In the genomic region with DNA sequence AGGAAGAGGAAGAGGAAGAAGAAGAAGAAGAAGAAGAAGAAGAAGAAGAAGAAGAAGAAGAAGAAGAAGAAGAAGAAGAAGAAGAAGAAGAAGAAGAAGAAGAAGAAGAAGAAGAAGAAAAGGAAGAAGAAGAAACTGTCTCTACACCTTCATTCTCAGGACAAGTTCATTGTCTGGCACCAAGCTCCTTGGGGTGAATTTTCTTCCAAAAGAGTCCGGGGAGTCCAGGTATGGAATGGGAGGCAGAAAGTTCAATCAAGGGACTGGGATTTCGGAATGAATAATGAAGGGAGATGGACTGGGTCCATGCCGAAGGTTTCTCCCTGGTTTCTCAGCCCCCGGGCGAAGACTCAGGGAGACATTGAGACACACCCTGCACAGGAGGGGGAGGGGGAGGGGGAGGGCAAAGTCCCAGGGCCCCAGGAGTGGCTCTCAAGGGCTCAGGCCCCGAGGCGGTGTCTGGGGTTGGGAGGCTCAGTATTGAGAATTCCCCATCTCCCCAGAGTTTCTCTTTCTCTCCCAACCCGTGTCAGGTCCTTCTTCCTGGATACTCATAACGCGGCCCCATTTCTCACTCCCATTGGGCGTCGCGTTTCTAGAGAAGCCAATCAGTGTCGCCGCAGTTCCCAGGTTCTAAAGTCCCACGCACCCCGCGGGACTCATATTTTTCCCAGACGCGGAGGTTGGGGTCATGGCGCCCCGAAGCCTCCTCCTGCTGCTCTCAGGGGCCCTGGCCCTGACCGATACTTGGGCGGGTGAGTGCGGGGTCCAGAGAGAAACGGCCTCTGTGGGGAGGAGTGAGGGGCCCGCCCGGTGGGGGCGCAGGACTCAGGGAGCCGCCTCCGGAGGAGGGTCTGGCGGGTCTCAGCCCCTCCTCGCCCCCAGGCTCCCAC, we compare ENCODE assay signal across 8 cellular contexts. TPM values are rescaled to one million over a fixed set of nuclear protein-coding genes. Genes with fewer than 3 reads are reported as not detected.
DNase-seq lines count a peak whose midpoint lies in the region; ATAC-seq and TF ChIP-seq lines count a peak whose summit lies in the region.

A gene (plus strand): TSS at position 662 of the 893 bp plus-strand sequence. CDS start 30 bp downstream, at position 692.

- DNase-seq in AG08396 (ENCODE audit: low spot score) = peak; percentile 91
- DNase-seq in OCI-LY7 (ENCODE audit: low spot score) = peak; percentile 86
- peak; percentile 76 for DNase-seq in fibroblast of mammary gland (ENCODE audit: low read depth)
- peak; percentile 65 to 94 (median 86) for DNase-seq in naive thymus-derived CD8-positive, alpha-beta T cell
- DNase-seq in stimulated activated effector memory CD8-positive, alpha-beta T cell treated with anti-CD3 and anti-CD28 coated beads, Interleukin-12 subunit alpha, Interleukin-12 subunit beta, amount 100 ng/mL, for 72 hours (ENCODE audit: low spot score in 2 of 2) = peak; percentile 68 to 89

- TF ChIP-seq CTCF in OCI-LY7 (conservative IDR thresholded peaks at IDR 0.05; ENCODE audit: low read length) (0 out of 2 replicates have a peak, but pooled peaks have one; percentile 55), fibroblast of mammary gland (conservative IDR thresholded peaks at IDR 0.05; ENCODE audit: control insufficient read depth, insufficient read depth, low read depth, low read length) (no peak)

- intact Hi-C loops in OCI-LY7 (cut with micrococcal nuclease; ENCODE audit: unreplicated experiment) = no loop called here

- CTCF ChIA-PET in OCI-LY7 (lab: Charles Lee; ENCODE audit: unreplicated experiment) = no interaction called here

- H3K9me3 Mint-ChIP-seq in activated T-helper 17 cell treated with anti-CD3 and anti-CD28 coated beads, Interleukin-2, amount 50 U/mL, for 72 hours = no peaks in the 10 kb centered on the region
- H3K9me3 Mint-ChIP-seq in naive thymus-derived CD8-positive, alpha-beta T cell = no peaks in the 10 kb centered on the region
- H3K9me3 Mint-ChIP-seq in stimulated activated effector memory CD8-positive, alpha-beta T cell treated with anti-CD3 and anti-CD28 coated beads, Interleukin-12 subunit alpha, Interleukin-12 subunit beta, amount 100 ng/mL, for 72 hours = no peaks in the 10 kb centered on the region

- peaks cover 7% of the 10 kb centered on the region for H3K4me1 ChIP-seq in OCI-LY7 (ENCODE audit: insufficient read depth, low read length, poor library complexity, severe bottlenecking)

- H3K4me3 ChIP-seq in OCI-LY7 (ENCODE audit: low read depth, low read length, poor library complexity, severe bottlenecking) (peak within 1 kb of the TSS; percentile 99), fibroblast of mammary gland (ENCODE audit: control insufficient read depth, low read depth, low read length) (peak within 1 kb of the TSS; percentile 53)

- peak within 1 kb of the TSS; percentile 91 for H3K4me2 ChIP-seq in OCI-LY7 (ENCODE audit: low read length)

- POLR2A ChIA-PET in OCI-LY7 (lab: Charles Lee) = interaction anchor here (0.5 to 1.2 kb wide), 2 partner anchors 13 to 18 kb away, joined by 3 to 4 read pairs; no protein-coding TSS in a partner anchor
- POLR2A ChIA-PET in naive thymus-derived CD8-positive, alpha-beta T cell (lab: Charles Lee) = interaction anchor here (0.5 to 3.1 kb wide), 15 partner anchors 10 to 242 kb away, joined by 3 to 33 read pairs (median 4); no protein-coding TSS in a partner anchor

- H3K4me1 Mint-ChIP-seq in activated T-helper 17 cell treated with anti-CD3 and anti-CD28 coated beads, Interleukin-2, amount 50 U/mL, for 72 hours = peaks cover 24% of the 10 kb centered on the region
- H3K4me1 Mint-ChIP-seq in naive thymus-derived CD8-positive, alpha-beta T cell = peaks cover 31 to 53% (median 51%) of the 10 kb centered on the region in 4 donors
- H3K4me1 Mint-ChIP-seq in stimulated activated effector memory CD8-positive, alpha-beta T cell treated with anti-CD3 and anti-CD28 coated beads, Interleukin-12 subunit alpha, Interleukin-12 subunit beta, amount 100 ng/mL, for 72 hours = peaks cover 59% of the 10 kb centered on the region

- H3K36me3 Mint-ChIP-seq in activated T-helper 17 cell treated with anti-CD3 and anti-CD28 coated beads, Interleukin-2, amount 50 U/mL, for 72 hours (ENCODE audit: low read depth) = peaks cover 55% of the 10 kb centered on the region
- H3K36me3 Mint-ChIP-seq in naive thymus-derived CD8-positive, alpha-beta T cell = peaks cover 16 to 46% (median 34%) of the 10 kb centered on the region in 3 donors
- H3K36me3 Mint-ChIP-seq in stimulated activated effector memory CD8-positive, alpha-beta T cell treated with anti-CD3 and anti-CD28 coated beads, Interleukin-12 subunit alpha, Interleukin-12 subunit beta, amount 100 ng/mL, for 72 hours = peaks cover 61% of the 10 kb centered on the region

- ATAC-seq in GM18909 (IDR thresholded peaks at IDR 0.05; ENCODE audit: poor library complexity, unreplicated experiment) = peak; percentile 91
- ATAC-seq in HG03139 (IDR thresholded peaks at IDR 0.05; ENCODE audit: unreplicated experiment) = peak; percentile 84
- peak; percentile 95 for ATAC-seq in activated T-helper 17 cell treated with anti-CD3 and anti-CD28 coated beads, Interleukin-2, amount 50 U/mL, for 72 hours (replicated peaks)
- ATAC-seq in naive thymus-derived CD8-positive, alpha-beta T cell = peak; percentile 83 to 84
- ATAC-seq in stimulated activated effector memory CD8-positive, alpha-beta T cell treated with anti-CD3 and anti-CD28 coated beads, Interleukin-12 subunit alpha, Interleukin-12 subunit beta, amount 100 ng/mL, for 72 hours = peak; percentile 90

- H3K27me3 Mint-ChIP-seq in activated T-helper 17 cell treated with anti-CD3 and anti-CD28 coated beads, Interleukin-2, amount 50 U/mL, for 72 hours = no peaks in the 10 kb centered on the region
- no peaks in the 10 kb centered on the region for H3K27me3 Mint-ChIP-seq in naive thymus-derived CD8-positive, alpha-beta T cell

- peak within 1 kb of the TSS; percentile 91 for H3K4me3 Mint-ChIP-seq in activated T-helper 17 cell treated with anti-CD3 and anti-CD28 coated beads, Interleukin-2, amount 50 U/mL, for 72 hours
- peak within 1 kb of the TSS; percentile 92 to 98 (median 98) for H3K4me3 Mint-ChIP-seq in naive thymus-derived CD8-positive, alpha-beta T cell
- peak within 1 kb of the TSS; percentile 90 for H3K4me3 Mint-ChIP-seq in stimulated activated effector memory CD8-positive, alpha-beta T cell treated with anti-CD3 and anti-CD28 coated beads, Interleukin-12 subunit alpha, Interleukin-12 subunit beta, amount 100 ng/mL, for 72 hours

- no peak within 1 kb of the TSS for H3K27ac ChIP-seq in OCI-LY7 (ENCODE audit: low read depth, low read length, poor library complexity, severe bottlenecking)

- H3K9me3 ChIP-seq in OCI-LY7 (ENCODE audit: low read length) = no peaks in the 10 kb centered on the region

- H3K9me2 ChIP-seq in OCI-LY7 (ENCODE audit: insufficient read depth, low read length) = no peaks in the 10 kb centered on the region

- H3K36me3 ChIP-seq in OCI-LY7 (ENCODE audit: insufficient read depth, low read length) = peaks cover 9% of the 10 kb centered on the region; the same call in 1 of the 2 replicates

- peak within 1 kb of the TSS; percentile 96 for H3K27ac Mint-ChIP-seq in activated T-helper 17 cell treated with anti-CD3 and anti-CD28 coated beads, Interleukin-2, amount 50 U/mL, for 72 hours
- peak within 1 kb of the TSS; percentile 91 to 100 (median 98) for H3K27ac Mint-ChIP-seq in naive thymus-derived CD8-positive, alpha-beta T cell
- peak within 1 kb of the TSS; percentile 97 for H3K27ac Mint-ChIP-seq in stimulated activated effector memory CD8-positive, alpha-beta T cell treated with anti-CD3 and anti-CD28 coated beads, Interleukin-12 subunit alpha, Interleukin-12 subunit beta, amount 100 ng/mL, for 72 hours

- BruUV-seq in OCI-LY7 (replicated peaks; lab: Mats Ljungman, UMichigan) = no TSS peak

- H3K79me2 ChIP-seq in OCI-LY7 (ENCODE audit: insufficient read depth, low read depth, low read length) = no peaks in the 10 kb centered on the region

- no peaks in the 10 kb centered on the region for H4K20me1 ChIP-seq in OCI-LY7 (ENCODE audit: insufficient read depth, low read length)

- peak within 1 kb of the TSS; percentile 99 for H2AFZ ChIP-seq in OCI-LY7 (ENCODE audit: low read length)

RNA-seq across cellular contexts. Expression of the gene that starts here (rescaled TPM):
- total RNA-seq in OCI-LY7 (2014; rRNA removed; shearing (Covaris generic)) = 83.2 and 140 TPM in 2 replicates
- 56.0 and 65.8 TPM in 2 replicates for total RNA-seq in OCI-LY7 (2022)
- total RNA-seq in activated T-helper 17 cell treated with anti-CD3 and anti-CD28 coated beads, Interleukin-2, amount 50 U/mL, for 72 hours = 100 to 1,000 TPM; 159 to 352 TPM
- 100 to 1,000 TPM; 717 to 744 TPM for total RNA-seq in naive thymus-derived CD8-positive, alpha-beta T cell
- polyA plus RNA-seq in naive thymus-derived CD8-positive, alpha-beta T cell = 100 to 1,000 TPM; 457 to 626 (median 619) TPM
